9 cellular contexts compared by ENCODE assay signal in genomic region chr2:223306371-223306770, GRCh38.
DNase-seq lines count a peak whose midpoint lies in the region; ATAC-seq and TF ChIP-seq lines count a peak whose summit lies in the region.
"Had no signal": no experiment of that assay in that cellular context is flagged by ENCODE, and none has a peak within 500 bp of the region (broad histone marks: within the 10 kb centered on the region; RNA-seq: fewer than 3 reads in every experiment).

No MANE protein-coding gene starts in this region.

- H3K27me3 ChIP-seq in heart right ventricle = no peaks in the 10 kb centered on the region
- no peaks in the 10 kb centered on the region for H3K27me3 ChIP-seq in heart left ventricle
- H3K27me3 ChIP-seq in tibial artery = no peaks in the 10 kb centered on the region
- no peaks in the 10 kb centered on the region for H3K27me3 ChIP-seq in ascending aorta

- H3K36me3 ChIP-seq in heart right ventricle (no peaks in the 10 kb centered on the region), heart left ventricle (no peaks in the 10 kb centered on the region), tibial artery (no peaks in the 10 kb centered on the region), ascending aorta (no peaks in the 10 kb centered on the region)

- no peak overlapping the region for H3K27ac ChIP-seq in heart right ventricle
- H3K27ac ChIP-seq in heart left ventricle = no peak overlapping the region
- H3K27ac ChIP-seq in tibial artery = no peak overlapping the region
- no peak overlapping the region for H3K27ac ChIP-seq in ascending aorta

- H3K9me3 ChIP-seq in heart right ventricle (peaks cover 0 to 9% (median 0%) of the 10 kb centered on the region in 11 donors), heart left ventricle (no peaks in the 10 kb centered on the region), tibial artery (no peaks in the 10 kb centered on the region), ascending aorta (no peaks in the 10 kb centered on the region)

- DNase-seq in heart right ventricle = no peak
- no peak for DNase-seq in heart left ventricle
- peak; percentile 41 for DNase-seq in astrocyte of the spinal cord (ENCODE audit: low read depth, low spot score)
- DNase-seq in tibial artery = no peak
- DNase-seq in ascending aorta (ENCODE audit: low spot score in 2 of 2) = no peak
- no peak for DNase-seq in stimulated activated CD4-positive, alpha-beta T cell treated with anti-CD3 and anti-CD28 coated beads, Interleukin-4, amount 100 ng/mL, for 1 hour
- no peak for DNase-seq in hepatic stellate cell (ENCODE audit: low spot score)
- DNase-seq: left ventricle myocardium superior had no signal

- intact Hi-C loops in heart right ventricle (cut with DNase I) = no loop called here
- intact Hi-C loops in heart left ventricle (cut with DNase I) = no loop called here
- intact Hi-C loops in tibial artery (cut with DNase I; ENCODE audit: low total_unique reads) = no loop called here
- intact Hi-C loops in ascending aorta (cut with DNase I) = no loop called here

- WGBS in heart right ventricle, 2 donors = 52 to 53% methylated on average over 3 of the region's 3 CpGs
- WGBS in heart left ventricle, 4 donors = 56 to 60% (median 58%) methylated on average over 3 of the region's 3 CpGs

- no peaks in the 10 kb centered on the region for H3K4me1 ChIP-seq in heart right ventricle
- no peaks in the 10 kb centered on the region for H3K4me1 ChIP-seq in heart left ventricle
- no peaks in the 10 kb centered on the region for H3K4me1 ChIP-seq in tibial artery
- no peaks in the 10 kb centered on the region for H3K4me1 ChIP-seq in ascending aorta

- ATAC-seq in heart right ventricle (no peak), heart left ventricle (no peak), HG03095 (IDR thresholded peaks at IDR 0.05; ENCODE audit: unreplicated experiment) (peak; percentile 69)
- ATAC-seq: left ventricle myocardium superior had no signal

- TF ChIP-seq CTCF in heart right ventricle (IDR thresholded peaks at IDR 0.05) = peak in 6 of 9 donors; percentile 12 to 31 (median 22)
- TF ChIP-seq CTCF in heart left ventricle (IDR thresholded peaks at IDR 0.05) = peak in 5 of 12 donors; percentile 12 to 31 (median 27)
- peak; percentile 68 for TF ChIP-seq CTCF in astrocyte of the spinal cord (IDR thresholded peaks at IDR 0.05; ENCODE audit: low read depth, low read length)
- peak; percentile 7 to 26 for TF ChIP-seq CTCF in tibial artery (IDR thresholded peaks at IDR 0.05)
- peak in 1 of 3 experiments; percentile 31 for TF ChIP-seq CTCF in ascending aorta (IDR thresholded peaks at IDR 0.05)

- in situ Hi-C loops in astrocyte of the spinal cord (cut with HindIII; ENCODE audit: low sequenced_read_pairs) = no loop called here

- TF ChIP-seq POLR2A in heart left ventricle (IDR thresholded peaks at IDR 0.05) = no peak

- H3K4me3 ChIP-seq in heart right ventricle (no peak overlapping the region), heart left ventricle (no peak overlapping the region), astrocyte of the spinal cord (ENCODE audit: low read depth, low read length) (no peak overlapping the region), tibial artery (no peak overlapping the region), ascending aorta (no peak overlapping the region)
